ENCODE assay signal across 8 cellular contexts in the genomic region with DNA sequence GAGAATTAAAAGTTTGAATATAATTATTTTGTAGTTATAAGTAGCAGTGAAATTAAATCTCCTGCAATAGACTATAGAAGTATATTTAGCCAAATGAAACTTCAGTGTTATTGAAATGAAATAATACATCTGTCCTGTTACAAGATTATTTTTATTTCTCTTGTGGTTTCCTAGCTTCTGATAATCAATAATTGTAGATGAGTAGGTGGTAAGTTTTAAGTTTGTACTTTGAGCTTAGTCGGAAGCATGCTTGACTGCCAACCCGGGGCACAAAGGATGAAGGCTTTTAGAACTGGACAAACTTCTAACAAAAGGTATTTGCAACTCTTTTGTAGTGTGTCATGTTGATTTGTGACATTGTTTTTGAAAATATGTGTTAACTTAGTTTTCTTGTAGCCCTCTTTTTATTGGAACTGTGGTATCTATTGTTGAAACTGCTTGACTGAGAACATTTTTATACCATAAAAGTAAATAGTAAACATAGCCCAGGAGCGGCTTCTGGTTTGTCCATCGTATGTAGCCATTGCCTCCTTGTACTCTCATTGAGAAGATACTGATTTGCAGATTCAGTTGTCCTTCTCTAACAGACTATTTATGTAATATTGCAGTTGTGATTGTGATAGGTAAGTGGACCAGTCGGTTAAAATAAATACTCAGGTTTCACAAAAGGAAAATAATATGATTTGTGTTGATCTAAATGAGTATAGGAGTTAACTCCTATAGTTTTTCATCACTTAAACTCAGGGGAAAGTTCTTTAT. TPM values are rescaled to one million over a fixed set of nuclear protein-coding genes. Genes with fewer than 3 reads are reported as not detected.
A peak's percentile ranks its signal among the peaks of the same experiment; 100 is the strongest.
DNase-seq lines count a peak whose midpoint lies in the region; ATAC-seq and TF ChIP-seq lines count a peak whose summit lies in the region.

No MANE protein-coding gene starts in this region.

- TF ChIP-seq CTCF in activated CD8-positive, alpha-beta T cell treated with anti-CD3 and anti-CD28 coated beads for 36 hours (IDR thresholded peaks at IDR 0.05), result no peak

- intact Hi-C loops in activated CD8-positive, alpha-beta T cell treated with anti-CD3 and anti-CD28 coated beads for 36 hours (cut with micrococcal nuclease), result no loop called here

- DNase-seq in T-helper 1 cell (no peak), AG20443 (ENCODE audit: low spot score) (no peak), ACHN (no peak)
- no peak for DNase-seq in activated CD8-positive, alpha-beta T cell treated with anti-CD3 and anti-CD28 coated beads for 36 hours
- no peak for DNase-seq in stimulated activated naive CD8-positive, alpha-beta T cell treated with anti-CD3 and anti-CD28 coated beads, Interleukin-15, amount 100 ng/mL, for 72 hours

- H3K9me3 Mint-ChIP-seq in T-helper 1 cell treated with Interleukin-12 subunit alpha and Interleukin-12 subunit beta and Interleukin-4 antibody, amounts not matched to agents 30 μg/mL and 1 μg/mL, for 36 hours, result no peaks in the 10 kb centered on the region
- H3K9me3 Mint-ChIP-seq in activated CD8-positive, alpha-beta T cell treated with anti-CD3 and anti-CD28 coated beads for 36 hours, result no peaks in the 10 kb centered on the region
- no peaks in the 10 kb centered on the region for H3K9me3 Mint-ChIP-seq in stimulated activated naive CD8-positive, alpha-beta T cell treated with anti-CD3 and anti-CD28 coated beads, Interleukin-15, amount 100 ng/mL, for 72 hours

- POLR2A ChIA-PET in activated CD8-positive, alpha-beta T cell treated with anti-CD3 and anti-CD28 coated beads for 36 hours (lab: Charles Lee), result interaction anchor here (0.7 to 5.0 kb wide), 2 partner anchors 9 to 45 kb away, joined by 3 to 60 read pairs; no protein-coding TSS in a partner anchor

- H3K27ac Mint-ChIP-seq in T-helper 1 cell treated with Interleukin-12 subunit alpha and Interleukin-12 subunit beta and Interleukin-4 antibody, amounts not matched to agents 30 μg/mL and 1 μg/mL, for 36 hours, result no peak overlapping the region
- H3K27ac Mint-ChIP-seq in activated CD8-positive, alpha-beta T cell treated with anti-CD3 and anti-CD28 coated beads for 36 hours, result peak overlapping the region; percentile 14
- no peak overlapping the region for H3K27ac Mint-ChIP-seq in stimulated activated naive CD8-positive, alpha-beta T cell treated with anti-CD3 and anti-CD28 coated beads, Interleukin-15, amount 100 ng/mL, for 72 hours

- CTCF ChIA-PET in activated CD8-positive, alpha-beta T cell treated with anti-CD3 and anti-CD28 coated beads for 36 hours (lab: Charles Lee), result interaction anchor here (0.7 to 3.1 kb wide), 2 partner anchors 11 to 1000 kb away, joined by 3 to 15 read pairs; no protein-coding TSS in a partner anchor

- H3K4me3 Mint-ChIP-seq in T-helper 1 cell treated with Interleukin-12 subunit alpha and Interleukin-12 subunit beta and Interleukin-4 antibody, amounts not matched to agents 30 μg/mL and 1 μg/mL, for 36 hours, result peak overlapping the region; percentile 73
- H3K4me3 Mint-ChIP-seq in activated CD8-positive, alpha-beta T cell treated with anti-CD3 and anti-CD28 coated beads for 36 hours, result peak overlapping the region; percentile 93
- peak overlapping the region; percentile 84 to 99 for H3K4me3 Mint-ChIP-seq in stimulated activated naive CD8-positive, alpha-beta T cell treated with anti-CD3 and anti-CD28 coated beads, Interleukin-15, amount 100 ng/mL, for 72 hours

- peaks cover 42% of the 10 kb centered on the region for H3K4me1 Mint-ChIP-seq in T-helper 1 cell treated with Interleukin-12 subunit alpha and Interleukin-12 subunit beta and Interleukin-4 antibody, amounts not matched to agents 30 μg/mL and 1 μg/mL, for 36 hours (ENCODE audit: low read depth)
- H3K4me1 Mint-ChIP-seq in activated CD8-positive, alpha-beta T cell treated with anti-CD3 and anti-CD28 coated beads for 36 hours (ENCODE audit: low read depth), result peaks cover 57% of the 10 kb centered on the region
- H3K4me1 Mint-ChIP-seq in stimulated activated naive CD8-positive, alpha-beta T cell treated with anti-CD3 and anti-CD28 coated beads, Interleukin-15, amount 100 ng/mL, for 72 hours, result peaks cover 66% of the 10 kb centered on the region

- H3K27me3 Mint-ChIP-seq in T-helper 1 cell treated with Interleukin-12 subunit alpha and Interleukin-12 subunit beta and Interleukin-4 antibody, amounts not matched to agents 30 μg/mL and 1 μg/mL, for 36 hours (ENCODE audit: low read depth), result no peaks in the 10 kb centered on the region
- H3K27me3 Mint-ChIP-seq in activated CD8-positive, alpha-beta T cell treated with anti-CD3 and anti-CD28 coated beads for 36 hours, result peaks cover 2% of the 10 kb centered on the region
- H3K27me3 Mint-ChIP-seq in stimulated activated naive CD8-positive, alpha-beta T cell treated with anti-CD3 and anti-CD28 coated beads, Interleukin-15, amount 100 ng/mL, for 72 hours, result no peaks in the 10 kb centered on the region

- peaks cover 13% of the 10 kb centered on the region for H3K36me3 Mint-ChIP-seq in T-helper 1 cell treated with Interleukin-12 subunit alpha and Interleukin-12 subunit beta and Interleukin-4 antibody, amounts not matched to agents 30 μg/mL and 1 μg/mL, for 36 hours (ENCODE audit: low read depth)
- peaks cover 16% of the 10 kb centered on the region for H3K36me3 Mint-ChIP-seq in activated CD8-positive, alpha-beta T cell treated with anti-CD3 and anti-CD28 coated beads for 36 hours (ENCODE audit: low read depth)

- ATAC-seq in activated CD8-positive, alpha-beta T cell treated with anti-CD3 and anti-CD28 coated beads for 36 hours, result no peak
- ATAC-seq in stimulated activated naive CD8-positive, alpha-beta T cell treated with anti-CD3 and anti-CD28 coated beads, Interleukin-15, amount 100 ng/mL, for 72 hours, result no peak
- ATAC-seq in GM18502 (IDR thresholded peaks at IDR 0.05; ENCODE audit: poor library complexity, unreplicated experiment), result no peak

- in situ Hi-C loops in ACHN (cut with HindIII; ENCODE audit: low pct_ligation_motif_present, low pct_unique_long_range_greater_than_20kb, low sequenced_read_pairs), result no loop called here

- peak overlapping the region; percentile 14 for H3K4me3 ChIP-seq in iPS-11a (ENCODE audit: low read depth, low read length)

RNA-seq across cellular contexts. Expression of a gene that starts 2.9 kb away (rescaled TPM):
- 100 to 1,000 TPM in 1 of 2 experiments, 10 to 100 TPM in 1; 99.9 to 104 TPM for total RNA-seq in activated CD8-positive, alpha-beta T cell treated with anti-CD3 and anti-CD28 coated beads for 36 hours
